ENCODE assay signal across 7 cellular contexts in the genomic region with DNA sequence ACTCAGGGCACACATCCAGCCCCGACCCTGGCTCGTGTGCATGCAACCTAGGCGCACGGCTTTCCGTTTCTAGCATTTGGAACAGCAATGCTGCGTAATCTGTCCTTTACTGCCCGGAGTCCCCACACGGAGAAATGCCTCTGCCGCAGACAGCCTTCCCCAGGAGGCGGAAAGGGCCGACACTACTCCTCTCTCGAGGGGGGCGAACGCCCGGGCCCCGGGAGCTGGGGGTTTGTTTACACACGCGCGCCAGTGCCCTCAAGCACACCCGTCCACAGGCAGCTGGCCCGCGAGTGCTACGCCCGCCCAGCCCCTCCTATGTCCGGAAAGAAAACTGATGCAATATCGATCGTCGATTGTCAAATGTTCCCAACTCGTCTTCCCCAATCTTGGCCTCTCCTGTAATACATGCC. TPM values are rescaled to one million over a fixed set of nuclear protein-coding genes. Genes with fewer than 3 reads are reported as not detected.
DNase-seq lines count a peak whose midpoint lies in the region; ATAC-seq, FAIRE-seq and TF ChIP-seq lines count a peak whose summit lies in the region.

No MANE protein-coding gene starts in this region.

- RAD21 ChIA-PET in HCT116 (lab: Charles Lee; ENCODE audit: low non-redundant PET in 1 of 2, low total read pairs in 2 of 2, uncharacterized antibody in 2 of 2, unreplicated experiment in 2 of 2): interaction anchor here (0.5 to 0.6 kb wide), 2 partner anchors 15 to 184 kb away, joined by 3 read pairs; no protein-coding TSS in a partner anchor

- ATAC-seq in HCT116: peak; percentile 18
- peak; percentile 44 for ATAC-seq in lung (ENCODE audit: insufficient read depth, low FRiP score)

- H3K79me2 ChIP-seq in HCT116 (ENCODE audit: insufficient read depth, low read length): peaks cover 59% of the 10 kb centered on the region

- no peaks in the 10 kb centered on the region for H3K9me2 ChIP-seq in HCT116 (ENCODE audit: insufficient read depth)

- BruUV-seq in HCT116 (replicated peaks; lab: Mats Ljungman, UMichigan): no TSS peak

- peaks cover 43% of the 10 kb centered on the region for H4K20me1 ChIP-seq in HCT116 (ENCODE audit: insufficient read depth)

- H2AFZ ChIP-seq in HCT116 (ENCODE audit: low read depth, low read length, poor library complexity, severe bottlenecking): no peak overlapping the region

- WGBS in lung, 2 donors: 0% methylated on average over 29 of the region's 29 CpGs

- CTCF ChIA-PET in HCT116 (lab: Charles Lee): no interaction called here

- H3K27ac ChIP-seq in HCT116 (ENCODE audit: low read depth, low read length) (peak overlapping the region; percentile 95), WERI-Rb-1 (peak overlapping the region; percentile 99), dorsolateral prefrontal cortex (peak overlapping the region; percentile 92 to 100 (median 99)), lung (ENCODE audit: low read depth in 1 of 2, low read length in 1 of 2) (peak overlapping the region; percentile 98 to 99)

- H3K4me1 ChIP-seq in HCT116 (ENCODE audit: control insufficient read depth in 1 of 2, insufficient read depth in 2 of 2, low read length in 2 of 2) (peaks cover 47 to 78% of the 10 kb centered on the region in 2 experiments), lung (ENCODE audit: control insufficient read depth in 2 of 2, insufficient read depth in 2 of 2, low read length in 2 of 2) (peaks cover 6% of the 10 kb centered on the region in 2 donors)

- no peaks in the 10 kb centered on the region for H3K27me3 ChIP-seq in HCT116 (ENCODE audit: insufficient read depth, low read length)
- H3K27me3 ChIP-seq in WERI-Rb-1 (ENCODE audit: insufficient read depth, low read depth, severe bottlenecking): no peaks in the 10 kb centered on the region
- H3K27me3 ChIP-seq in dorsolateral prefrontal cortex: no peaks in the 10 kb centered on the region
- no peaks in the 10 kb centered on the region for H3K27me3 ChIP-seq in lung (ENCODE audit: control insufficient read depth, insufficient read depth)

- TF ChIP-seq CTCF in HCT116 (IDR thresholded peaks at IDR 0.05 in 2 of 3, conservative IDR thresholded peaks at IDR 0.05 in 1 of 3; ENCODE audit: borderline replicate concordance in 1 of 3, insufficient read depth in 1 of 3, low read depth in 2 of 3, low read length in 2 of 3) (no peak), NB4 (IDR thresholded peaks at IDR 0.05; ENCODE audit: low read depth, low read length) (no peak), WERI-Rb-1 (IDR thresholded peaks at IDR 0.05; ENCODE audit: low read depth, low read length) (no peak), dorsolateral prefrontal cortex (IDR thresholded peaks at IDR 0.05 in 54 of 56, conservative IDR thresholded peaks at IDR 0.05 in 2 of 56; ENCODE audit: low read depth in 1 of 56, partially characterized antibody in 56 of 56) (no peak), lung (IDR thresholded peaks at IDR 0.05; ENCODE audit: control extremely low read depth, extremely low read depth) (no peak)

- POLR2A ChIA-PET in HCT116 (lab: Charles Lee): interaction anchor here (0.7 to 7.6 kb wide), 14 partner anchors 10 to 182 kb away, joined by 3 to 82 read pairs (median 8); no protein-coding TSS in a partner anchor

- H3K9me3 ChIP-seq in HCT116 (ENCODE audit: control insufficient read depth in 1 of 2, insufficient read depth in 1 of 2, low read depth in 1 of 2, low read length in 2 of 2): no peaks in the 10 kb centered on the region
- no peaks in the 10 kb centered on the region for H3K9me3 ChIP-seq in WERI-Rb-1 (ENCODE audit: severe bottlenecking)
- H3K9me3 ChIP-seq in lung (ENCODE audit: control insufficient read depth in 2 of 2, insufficient read depth in 1 of 2, low read length in 1 of 2): no peaks in the 10 kb centered on the region

- H3K4me2 ChIP-seq in HCT116 (ENCODE audit: low read length): peak overlapping the region; percentile 96

- intact Hi-C loops in HCT116 (cut with micrococcal nuclease) (loop anchor here (1.0 to 5.0 kb wide), 7 partner anchors 12 to 306 kb away; no protein-coding TSS in a partner anchor), dorsolateral prefrontal cortex (cut with DNase I) (loop anchor here (1.0 to 10.0 kb wide), 6 partner anchors 12 to 644 kb away; a partner anchor contains a TSS)

- H3K36me3 ChIP-seq in HCT116 (ENCODE audit: control insufficient read depth in 1 of 2, insufficient read depth in 2 of 2, low read length in 2 of 2): peaks cover 40 to 45% of the 10 kb centered on the region in 2 experiments
- peaks cover 57% of the 10 kb centered on the region for H3K36me3 ChIP-seq in WERI-Rb-1
- peaks cover 9 to 21% of the 10 kb centered on the region in 2 donors for H3K36me3 ChIP-seq in lung (ENCODE audit: control insufficient read depth in 2 of 2, insufficient read depth in 2 of 2, low read length in 2 of 2)

- H3K9ac ChIP-seq in HCT116 (ENCODE audit: low read length): peak overlapping the region; percentile 91

- TF ChIP-seq POLR2A in GM12892 (IDR thresholded peaks at IDR 0.05; ENCODE audit: low read depth, low read length) (no peak), HCT116 (IDR thresholded peaks at IDR 0.05; ENCODE audit: borderline replicate concordance, extremely low read depth, insufficient read depth, insufficient read length) (no peak), NB4 (IDR thresholded peaks at IDR 0.05; ENCODE audit: extremely low read depth, insufficient read length) (no peak)

- no peak for TF ChIP-seq RAD21 in HCT116 (IDR thresholded peaks at IDR 0.05; ENCODE audit: low read depth)

- peak; percentile 43 for DNase-seq in GM12892 (ENCODE audit: insufficient read length)
- DNase-seq in HCT116 (ENCODE audit: low read depth, low spot score): no peak
- peak; percentile 83 for DNase-seq in NB4 (ENCODE audit: low read depth)
- peak; percentile 38 for DNase-seq in WERI-Rb-1
- peak; percentile 47 to 76 (median 64) for DNase-seq in dorsolateral prefrontal cortex
- DNase-seq in lung (ENCODE audit: low spot score): peak; percentile 74
- DNase-seq in stimulated activated CD8-positive, alpha-beta memory T cell treated with anti-CD3 and anti-CD28 coated beads, Interleukin-2, amount 100 ng/mL, for 48 hours (ENCODE audit: low read depth in 2 of 2): peak; percentile 38 to 48

- H3K4me3 ChIP-seq in HCT116 (replicated peaks in 1 of 2; ENCODE audit: low read depth in 1 of 2, low read length in 2 of 2): peak overlapping the region; percentile 80 to 84
- H3K4me3 ChIP-seq in NB4 (ENCODE audit: low read depth, low read length): peak overlapping the region; percentile 93
- peak overlapping the region; percentile 69 for H3K4me3 ChIP-seq in WERI-Rb-1 (ENCODE audit: low read depth, low read length)
- H3K4me3 ChIP-seq in dorsolateral prefrontal cortex: peak overlapping the region; percentile 61 to 99 (median 93)
- H3K4me3 ChIP-seq in lung: peak overlapping the region; percentile 99

- FAIRE-seq in GM12892 (lab: Jason Lieb, UNC): no peak

TF ChIP-seq in HCT116, 20 proteins besides CTCF, POLR2A, EP300 and RAD21:
- TF ChIP-seq JUND (IDR thresholded peaks at IDR 0.05): 0 out of 2 replicates have a peak, but pooled peaks have one; percentile 11
- no peak for TF ChIP-seq SIN3A (IDR thresholded peaks at IDR 0.05; ENCODE audit: low read depth)
- TF ChIP-seq, protein P1, sequence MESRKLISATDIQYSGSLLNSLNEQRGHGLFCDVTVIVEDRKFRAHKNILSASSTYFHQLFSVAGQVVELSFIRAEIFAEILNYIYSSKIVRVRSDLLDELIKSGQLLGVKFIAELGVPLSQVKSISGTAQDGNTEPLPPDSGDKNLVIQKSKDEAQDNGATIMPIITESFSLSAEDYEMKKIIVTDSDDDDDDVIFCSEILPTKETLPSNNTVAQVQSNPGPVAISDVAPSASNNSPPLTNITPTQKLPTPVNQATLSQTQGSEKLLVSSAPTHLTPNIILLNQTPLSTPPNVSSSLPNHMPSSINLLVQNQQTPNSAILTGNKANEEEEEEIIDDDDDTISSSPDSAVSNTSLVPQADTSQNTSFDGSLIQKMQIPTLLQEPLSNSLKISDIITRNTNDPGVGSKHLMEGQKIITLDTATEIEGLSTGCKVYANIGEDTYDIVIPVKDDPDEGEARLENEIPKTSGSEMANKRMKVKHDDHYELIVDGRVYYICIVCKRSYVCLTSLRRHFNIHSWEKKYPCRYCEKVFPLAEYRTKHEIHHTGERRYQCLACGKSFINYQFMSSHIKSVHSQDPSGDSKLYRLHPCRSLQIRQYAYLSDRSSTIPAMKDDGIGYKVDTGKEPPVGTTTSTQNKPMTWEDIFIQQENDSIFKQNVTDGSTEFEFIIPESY (IDR thresholded peaks at IDR 0.05; ENCODE audit: extremely low read depth, insufficient replicate concordance, low read length): no peak
- TF ChIP-seq POLR2AphosphoS5 (IDR thresholded peaks at IDR 0.05; ENCODE audit: low read depth, low read length): peak; percentile 9
- TF ChIP-seq EGR1 (IDR thresholded peaks at IDR 0.05; ENCODE audit: low read depth): peak; percentile 22; the same call in 1 of the 2 replicates
- TF ChIP-seq, protein P2, sequence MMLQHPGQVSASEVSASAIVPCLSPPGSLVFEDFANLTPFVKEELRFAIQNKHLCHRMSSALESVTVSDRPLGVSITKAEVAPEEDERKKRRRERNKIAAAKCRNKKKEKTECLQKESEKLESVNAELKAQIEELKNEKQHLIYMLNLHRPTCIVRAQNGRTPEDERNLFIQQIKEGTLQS (IDR thresholded peaks at IDR 0.05): no peak
- no peak for TF ChIP-seq ELF1 (IDR thresholded peaks at IDR 0.05; ENCODE audit: borderline replicate concordance, low read depth)
- TF ChIP-seq, protein P3, sequence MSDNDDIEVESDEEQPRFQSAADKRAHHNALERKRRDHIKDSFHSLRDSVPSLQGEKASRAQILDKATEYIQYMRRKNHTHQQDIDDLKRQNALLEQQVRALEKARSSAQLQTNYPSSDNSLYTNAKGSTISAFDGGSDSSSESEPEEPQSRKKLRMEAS (IDR thresholded peaks at IDR 0.05): no peak
- no peak for TF ChIP-seq SRF (IDR thresholded peaks at IDR 0.05; ENCODE audit: low read depth)
- TF ChIP-seq ZFX (IDR thresholded peaks at IDR 0.05): no peak

RNA-seq across cellular contexts. Expression of a gene that starts 0.8 kb away (rescaled TPM):
- polyA plus RNA-seq in GM12892 (2012; ENCODE audit: missing spikeins): 47.2 TPM
- 1,049 TPM for total RNA-seq in HCT116 (2021; ENCODE audit: unreplicated experiment)
- polyA plus RNA-seq in HCT116 (2012): 307 and 350 TPM in 2 replicates
- 100 to 1,000 TPM in 118 of 120 experiments, 10 to 100 TPM in 2; 80.8 to 431 (median 175) TPM for total RNA-seq in dorsolateral prefrontal cortex
- total RNA-seq in lung: 100 to 1,000 TPM; 173 to 258 TPM
- 10 to 100 TPM; 75.0 to 82.9 TPM for polyA plus RNA-seq in lung
